1 cellular context compared by ENCODE assay signal in the genomic region with DNA sequence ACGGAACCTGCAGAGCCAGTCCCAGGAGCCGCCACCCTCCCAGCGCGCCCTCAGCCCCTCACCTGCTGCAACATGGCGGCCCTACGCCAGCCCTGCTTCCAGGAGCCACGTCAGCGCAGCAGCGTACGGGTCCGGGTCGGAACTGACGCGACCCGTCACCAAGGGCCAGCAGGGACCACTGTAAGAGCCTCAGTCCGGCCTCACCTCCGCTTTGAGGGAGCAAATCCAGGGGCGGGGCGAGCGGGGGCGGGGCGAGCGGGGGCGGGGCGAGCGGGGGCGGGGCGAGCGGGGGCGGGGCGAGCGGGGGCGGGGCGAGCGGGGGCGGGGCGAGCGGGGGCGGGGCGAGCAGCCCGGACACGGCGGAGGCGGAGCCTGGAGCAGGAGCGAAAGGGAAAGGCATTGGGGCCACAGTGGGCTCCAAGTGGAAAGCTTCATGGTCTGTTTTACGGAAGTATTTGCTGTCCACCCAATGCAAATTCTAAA.
TF ChIP-seq lines count a peak whose summit lies in the region.

A gene (minus strand): TSS at position 109 of the 483 bp plus-strand sequence. CDS start 35 bp downstream, at position 74.

TF ChIP-seq in HepG2, 621 proteins besides CTCF, POLR2A, EP300 and RAD21 (continued from another document):
- TF ChIP-seq MYC (CRISPR knock-in tag; IDR thresholded peaks at IDR 0.05; ENCODE audit: borderline replicate concordance) (peak; percentile 72), ZFX (CRISPR knock-in tag; IDR thresholded peaks at IDR 0.05; ENCODE audit: low read depth) (peak; percentile 87), ZKSCAN5 (CRISPR knock-in tag; IDR thresholded peaks at IDR 0.05) (0 out of 2 replicates have a peak, but pooled peaks have one; percentile 34), ETV5 (CRISPR knock-in tag; IDR thresholded peaks at IDR 0.05; ENCODE audit: borderline replicate concordance) (peak; percentile 37; the same call in 1 of the 2 replicates), RFX5 (IDR thresholded peaks at IDR 0.05; ENCODE audit: low read depth, low read length) (peak; percentile 24; the same call in 1 of the 2 replicates), ZNF766 (CRISPR knock-in tag; IDR thresholded peaks at IDR 0.05; ENCODE audit: borderline replicate concordance) (peak; percentile 39; the same call in 1 of the 2 replicates), SPEN (CRISPR knock-in tag; IDR thresholded peaks at IDR 0.05; ENCODE audit: low read depth) (0 out of 2 replicates have a peak, but pooled peaks have one; percentile 44), POLR2G (IDR thresholded peaks at IDR 0.05; ENCODE audit: low read depth, low read length) (peak; percentile 84), FOSL2 (CRISPR knock-in tag; IDR thresholded peaks at IDR 0.05) (peak; percentile 43; the same call in 1 of the 2 replicates)
- TF ChIP-seq, protein P1, sequence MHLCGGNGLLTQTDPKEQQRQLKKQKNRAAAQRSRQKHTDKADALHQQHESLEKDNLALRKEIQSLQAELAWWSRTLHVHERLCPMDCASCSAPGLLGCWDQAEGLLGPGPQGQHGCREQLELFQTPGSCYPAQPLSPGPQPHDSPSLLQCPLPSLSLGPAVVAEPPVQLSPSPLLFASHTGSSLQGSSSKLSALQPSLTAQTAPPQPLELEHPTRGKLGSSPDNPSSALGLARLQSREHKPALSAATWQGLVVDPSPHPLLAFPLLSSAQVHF (CRISPR knock-in tag; IDR thresholded peaks at IDR 0.05): 0 out of 2 replicates have a peak, but pooled peaks have one; percentile 36
- TF ChIP-seq, protein P2, sequence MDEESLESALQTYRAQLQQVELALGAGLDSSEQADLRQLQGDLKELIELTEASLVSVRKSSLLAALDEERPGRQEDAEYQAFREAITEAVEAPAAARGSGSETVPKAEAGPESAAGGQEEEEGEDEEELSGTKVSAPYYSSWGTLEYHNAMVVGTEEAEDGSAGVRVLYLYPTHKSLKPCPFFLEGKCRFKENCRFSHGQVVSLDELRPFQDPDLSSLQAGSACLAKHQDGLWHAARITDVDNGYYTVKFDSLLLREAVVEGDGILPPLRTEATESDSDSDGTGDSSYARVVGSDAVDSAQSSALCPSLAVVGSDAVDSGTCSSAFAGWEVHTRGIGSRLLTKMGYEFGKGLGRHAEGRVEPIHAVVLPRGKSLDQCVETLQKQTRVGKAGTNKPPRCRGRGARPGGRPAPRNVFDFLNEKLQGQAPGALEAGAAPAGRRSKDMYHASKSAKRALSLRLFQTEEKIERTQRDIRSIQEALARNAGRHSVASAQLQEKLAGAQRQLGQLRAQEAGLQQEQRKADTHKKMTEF (CRISPR knock-in tag; IDR thresholded peaks at IDR 0.05): peak; percentile 64; the same call in 1 of the 2 replicates
- TF ChIP-seq, protein P3, sequence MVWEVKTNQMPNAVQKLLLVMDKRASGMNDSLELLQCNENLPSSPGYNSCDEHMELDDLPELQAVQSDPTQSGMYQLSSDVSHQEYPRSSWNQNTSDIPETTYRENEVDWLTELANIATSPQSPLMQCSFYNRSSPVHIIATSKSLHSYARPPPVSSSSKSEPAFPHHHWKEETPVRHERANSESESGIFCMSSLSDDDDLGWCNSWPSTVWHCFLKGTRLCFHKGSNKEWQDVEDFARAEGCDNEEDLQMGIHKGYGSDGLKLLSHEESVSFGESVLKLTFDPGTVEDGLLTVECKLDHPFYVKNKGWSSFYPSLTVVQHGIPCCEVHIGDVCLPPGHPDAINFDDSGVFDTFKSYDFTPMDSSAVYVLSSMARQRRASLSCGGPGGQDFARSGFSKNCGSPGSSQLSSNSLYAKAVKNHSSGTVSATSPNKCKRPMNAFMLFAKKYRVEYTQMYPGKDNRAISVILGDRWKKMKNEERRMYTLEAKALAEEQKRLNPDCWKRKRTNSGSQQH (CRISPR knock-in tag; IDR thresholded peaks at IDR 0.05; ENCODE audit: low read depth): 0 out of 2 replicates have a peak, but pooled peaks have one; percentile 46
